8 cellular contexts compared by ENCODE assay signal in genomic region chr9:101485873-101486692, GRCh38. TPM values are rescaled to one million over a fixed set of nuclear protein-coding genes. Genes with fewer than 3 reads are reported as not detected.
DNase-seq lines count a peak whose midpoint lies in the region; ATAC-seq lines count a peak whose summit lies in the region.

No MANE protein-coding gene starts in this region.

- peaks cover 0 to 3% (median 0%) of the 10 kb centered on the region in 8 donors for H3K9me3 Mint-ChIP-seq in CD4-positive, alpha-beta memory T cell

- intact Hi-C loops in right cardiac atrium (cut with DNase I), result no loop called here
- intact Hi-C loops in CD4-positive, alpha-beta memory T cell (cut with micrococcal nuclease), result no loop called here

- under 1% methylated on average over 61 of the region's 61 CpGs for WGBS in right cardiac atrium

- ATAC-seq in right cardiac atrium (peak; percentile 76 to 78), HG03025 (IDR thresholded peaks at IDR 0.05; ENCODE audit: low FRiP score, unreplicated experiment) (no peak), GM18520 (IDR thresholded peaks at IDR 0.05; ENCODE audit: unreplicated experiment) (no peak)

- H3K9me3 ChIP-seq in adipocyte (ENCODE audit: control insufficient read depth, low read length), result no peaks in the 10 kb centered on the region
- no peaks in the 10 kb centered on the region for H3K9me3 ChIP-seq in right cardiac atrium (ENCODE audit: control insufficient read depth, low read length)
- H3K9me3 ChIP-seq in CD4-positive, alpha-beta memory T cell (ENCODE audit: control insufficient read depth in 1 of 2, low read length in 2 of 2), result no peaks in the 10 kb centered on the region

- H3K27me3 ChIP-seq in ACC112 (ENCODE audit: insufficient read depth, low read length) (no peaks in the 10 kb centered on the region), adipocyte (replicated peaks; ENCODE audit: control insufficient read depth, insufficient read depth, low read length) (peaks cover 45% of the 10 kb centered on the region), right cardiac atrium (ENCODE audit: control insufficient read depth, insufficient read depth) (no peaks in the 10 kb centered on the region)
- H3K27me3 ChIP-seq in CD4-positive, alpha-beta memory T cell (ENCODE audit: insufficient read depth, low read length), result peaks cover 7% of the 10 kb centered on the region

- CTCF ChIA-PET in CD4-positive, alpha-beta memory T cell (lab: Charles Lee; ENCODE audit: partially characterized antibody), result interaction anchor here (0.9 kb wide), 1 partner anchor 25 kb away, joined by 3 read pairs; no protein-coding TSS in a partner anchor

- H3K27me3 Mint-ChIP-seq in CD4-positive, alpha-beta memory T cell, result peaks cover 40 to 49% of the 10 kb centered on the region in 2 donors

- H3K4me3 ChIP-seq in ACC112 (ENCODE audit: low read depth, low read length), result peak overlapping the region; percentile 97
- peak overlapping the region; percentile 74 for H3K4me3 ChIP-seq in adipocyte (ENCODE audit: low read length)
- H3K4me3 ChIP-seq in right cardiac atrium (ENCODE audit: low read length), result peak overlapping the region; percentile 77
- no peak overlapping the region for H3K4me3 ChIP-seq in CD4-positive, alpha-beta memory T cell (ENCODE audit: low read length in 2 of 2)

- H3K36me3 Mint-ChIP-seq in CD4-positive, alpha-beta memory T cell, result no peaks in the 10 kb centered on the region

- peak overlapping the region; percentile 95 for H2AFZ ChIP-seq in ACC112 (ENCODE audit: low read length, unreplicated experiment)

- no peak overlapping the region for H3K9ac ChIP-seq in adipocyte (ENCODE audit: low read length)

- no peak overlapping the region for H3K27ac Mint-ChIP-seq in CD4-positive, alpha-beta memory T cell

- peaks cover 0 to 5% (median under 1%) of the 10 kb centered on the region in 4 donors for H3K4me1 Mint-ChIP-seq in CD4-positive, alpha-beta memory T cell

- H3K4me1 ChIP-seq in ACC112 (ENCODE audit: control insufficient read depth, insufficient read depth, low read length, unreplicated experiment) (peaks cover 4% of the 10 kb centered on the region), adipocyte (ENCODE audit: control insufficient read depth, insufficient read depth, low read length) (peaks cover 5% of the 10 kb centered on the region), right cardiac atrium (ENCODE audit: control insufficient read depth, insufficient read depth, low read length) (no peaks in the 10 kb centered on the region)
- no peaks in the 10 kb centered on the region for H3K4me1 ChIP-seq in CD4-positive, alpha-beta memory T cell (ENCODE audit: insufficient read depth, low read length)

- peaks cover 26% of the 10 kb centered on the region for H3K79me2 ChIP-seq in ACC112 (ENCODE audit: control insufficient read depth, insufficient read depth, low read length, unreplicated experiment)

- POLR2A ChIA-PET in CD4-positive, alpha-beta memory T cell (lab: Charles Lee; ENCODE audit: partially characterized antibody), result no interaction called here

- DNase-seq in KG1 (lab: John Stamatoyannopoulos, UW) (peak; percentile 44), adipocyte (ENCODE audit: low read depth) (peak; percentile 67), right cardiac atrium (peak; percentile 31 to 78 (median 71)), retina (peak; percentile 93)
- DNase-seq in CD4-positive, alpha-beta memory T cell, result no peak

- H3K4me3 Mint-ChIP-seq in CD4-positive, alpha-beta memory T cell, result peak overlapping the region in 2 of 8 donors; percentile 18 to 25

- H3K36me3 ChIP-seq in ACC112 (ENCODE audit: insufficient read depth, low read length) (no peaks in the 10 kb centered on the region), adipocyte (ENCODE audit: control insufficient read depth, insufficient read depth, low read length, severe bottlenecking) (no peaks in the 10 kb centered on the region)
- H3K36me3 ChIP-seq in CD4-positive, alpha-beta memory T cell (ENCODE audit: insufficient read depth, low read length), result no peaks in the 10 kb centered on the region

- H3K27ac ChIP-seq in ACC112 (ENCODE audit: low read depth, low read length) (no peak overlapping the region), right cardiac atrium (ENCODE audit: low read length) (peak overlapping the region; percentile 87)
- no peak overlapping the region for H3K27ac ChIP-seq in CD4-positive, alpha-beta memory T cell (ENCODE audit: low read depth, low read length)

RNA-seq across cellular contexts. Expression of gene RNF20, which starts 47.6 kb away (rescaled TPM):
- 10 to 100 TPM; 49.1 to 59.5 (median 51.6) TPM for total RNA-seq in right cardiac atrium
- 17.9 TPM for polyA plus RNA-seq in right cardiac atrium
- total RNA-seq in CD4-positive, alpha-beta memory T cell, result 10 to 100 TPM; 64.5 to 67.4 TPM
- polyA plus RNA-seq in CD4-positive, alpha-beta memory T cell, result 10 to 100 TPM; 23.6 to 48.0 TPM

RNA-seq across cellular contexts. Expression of gene ALDOB, which starts 50.5 kb away (rescaled TPM):
- total RNA-seq in right cardiac atrium, result 1 to 10 TPM in 1 of 4 donors, under 1 TPM in 3; 0.40 to 1.8 (median 0.55) TPM
- 0.91 TPM for polyA plus RNA-seq in right cardiac atrium
- not detected for total RNA-seq in CD4-positive, alpha-beta memory T cell
- not detected for polyA plus RNA-seq in CD4-positive, alpha-beta memory T cell

Comparison
In these comparisons a context has a peak if more than half of its experiments do, and no peak if none do; other contexts are left out.
1. H3K4me3 ChIP-seq: peak in ACC112 (single experiment), adipocyte (single experiment) and right cardiac atrium (single experiment); none in CD4-positive, alpha-beta memory T cell (0 of 2).
2. DNase-seq: peak in KG1 (single experiment), adipocyte (single experiment), right cardiac atrium (3 of 3) and retina (single experiment); none in CD4-positive, alpha-beta memory T cell (0 of 5).
3. ATAC-seq: peak in right cardiac atrium (2 of 2); none in HG03025 (single experiment) and GM18520 (single experiment).